Comparison of ENCODE assay signal across 14 cellular contexts in the genomic region with DNA sequence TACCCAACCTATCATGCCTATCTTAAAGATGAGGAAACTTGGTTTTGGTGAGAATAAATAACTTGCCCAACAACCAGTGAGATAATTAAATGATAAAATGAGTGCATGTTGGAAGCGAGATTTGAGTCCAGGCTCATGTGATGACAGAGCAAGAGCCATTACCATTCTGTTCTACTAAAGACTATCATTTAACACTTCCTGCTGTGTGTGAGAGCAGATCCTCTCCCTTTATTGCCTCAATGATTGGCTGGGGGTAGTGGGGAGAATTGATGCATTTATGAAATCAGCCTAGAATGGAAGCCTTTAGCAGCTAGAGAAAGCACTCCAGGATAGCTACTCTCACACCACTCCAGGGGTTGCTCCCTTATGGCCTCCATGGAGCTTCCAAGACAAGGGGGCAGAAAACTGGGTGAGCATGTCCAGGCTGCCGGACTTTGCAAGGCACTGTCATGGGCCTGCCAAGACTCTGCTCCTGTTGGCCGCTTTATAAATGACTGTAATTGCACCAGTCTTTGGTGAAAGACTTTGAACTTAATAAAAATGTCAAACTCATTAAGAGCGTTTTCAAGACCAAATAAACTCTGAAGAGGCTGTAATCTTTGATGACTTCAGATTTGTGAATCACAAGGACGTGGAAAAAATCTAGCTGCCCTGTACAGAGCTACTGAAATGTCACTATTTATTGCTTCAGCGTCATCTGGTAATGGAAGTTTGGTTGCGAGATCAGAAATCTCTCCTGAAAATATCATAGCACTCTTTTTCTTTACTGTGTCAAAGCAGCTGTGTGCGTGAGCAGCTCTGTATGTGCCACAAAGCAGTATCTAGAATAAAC.
"Had no signal": no experiment of that assay in that cellular context is flagged by ENCODE, and none has a peak within 500 bp of the region (broad histone marks: within the 10 kb centered on the region; RNA-seq: fewer than 3 reads in every experiment).

No MANE protein-coding gene starts in this region.

- H3K27ac Mint-ChIP-seq: activated CD4-positive, alpha-beta T cell treated with anti-CD3 and anti-CD28 coated beads, Interleukin-2, amount 10 ng/mL, durations not matched to agents 24 days and 14 days; activated naive CD4-positive, alpha-beta T cell treated with anti-CD3 and anti-CD28 coated beads, Interleukin-2, amount 10 ng/mL, durations not matched to agents 7 days and 5 days; activated T-helper 2 cell treated with anti-CD3 and anti-CD28 coated beads, Interferon-gamma antibody, Interleukin-2, Interleukin-4, amounts not matched to agents 10 μg/mL and 5 μg/mL and 100 μg/mL, durations not matched to agents 14 hours and 24 hours and 36 hours; memory B cell; T-helper 1 cell treated with Interleukin-12 subunit alpha and Interleukin-12 subunit beta and Interleukin-4 antibody, amounts not matched to agents 30 μg/mL and 1 μg/mL, for 36 hours; WTC11 had no signal

- DNase-seq: activated CD4-positive, alpha-beta T cell treated with anti-CD3 and anti-CD28 coated beads, Interleukin-2, amount 10 ng/mL, durations not matched to agents 24 days and 14 days; activated naive CD4-positive, alpha-beta T cell treated with anti-CD3 and anti-CD28 coated beads, Interleukin-2, amount 10 ng/mL, durations not matched to agents 7 days and 5 days; colonic mucosa; glutamatergic neuron; left ventricle myocardium inferior; stimulated activated CD4-positive, alpha-beta T cell treated with anti-CD3 and anti-CD28 coated beads, Interleukin-15, amount 100 ng/mL, for 24 hours; stimulated activated CD4-positive, alpha-beta T cell treated with anti-CD3 and anti-CD28 coated beads, Interleukin-4, amount 100 ng/mL, for 4 hours; stimulated activated naive CD8-positive, alpha-beta T cell treated with anti-CD3 and anti-CD28 coated beads, Interleukin-15, amount 100 ng/mL, for 72 hours had no signal

- H3K4me1 Mint-ChIP-seq: activated CD4-positive, alpha-beta T cell treated with anti-CD3 and anti-CD28 coated beads, Interleukin-2, amount 10 ng/mL, durations not matched to agents 24 days and 14 days; activated naive CD4-positive, alpha-beta T cell treated with anti-CD3 and anti-CD28 coated beads, Interleukin-2, amount 10 ng/mL, durations not matched to agents 7 days and 5 days; memory B cell; stimulated activated naive CD8-positive, alpha-beta T cell treated with anti-CD3 and anti-CD28 coated beads, Interleukin-15, amount 100 ng/mL, for 72 hours had no signal

- H3K27me3 ChIP-seq: colonic mucosa had no signal

- H3K9me3 Mint-ChIP-seq: activated CD4-positive, alpha-beta T cell treated with anti-CD3 and anti-CD28 coated beads, Interleukin-2, amount 10 ng/mL, durations not matched to agents 24 days and 14 days; activated naive CD4-positive, alpha-beta T cell treated with anti-CD3 and anti-CD28 coated beads, Interleukin-2, amount 10 ng/mL, durations not matched to agents 7 days and 5 days; activated T-helper 2 cell treated with anti-CD3 and anti-CD28 coated beads, Interferon-gamma antibody, Interleukin-2, Interleukin-4, amounts not matched to agents 10 μg/mL and 5 μg/mL and 100 μg/mL, durations not matched to agents 14 hours and 24 hours and 36 hours; T-helper 1 cell treated with Interleukin-12 subunit alpha and Interleukin-12 subunit beta and Interleukin-4 antibody, amounts not matched to agents 30 μg/mL and 1 μg/mL, for 36 hours had no signal

- H3K36me3 ChIP-seq: colonic mucosa, left ventricle myocardium inferior had no signal

- H3K9me3 ChIP-seq: colonic mucosa had no signal

- H3K4me3 Mint-ChIP-seq: activated CD4-positive, alpha-beta T cell treated with anti-CD3 and anti-CD28 coated beads, Interleukin-2, amount 10 ng/mL, durations not matched to agents 24 days and 14 days; activated naive CD4-positive, alpha-beta T cell treated with anti-CD3 and anti-CD28 coated beads, Interleukin-2, amount 10 ng/mL, durations not matched to agents 7 days and 5 days; memory B cell; nephron; stimulated activated naive CD8-positive, alpha-beta T cell treated with anti-CD3 and anti-CD28 coated beads, Interleukin-15, amount 100 ng/mL, for 72 hours; T-helper 1 cell treated with Interleukin-12 subunit alpha and Interleukin-12 subunit beta and Interleukin-4 antibody, amounts not matched to agents 30 μg/mL and 1 μg/mL, for 36 hours; WTC11 had no signal

- H3K4me1 ChIP-seq: colonic mucosa had no signal

- H3K4me3 ChIP-seq: colonic mucosa, left ventricle myocardium inferior had no signal

- H3K27ac ChIP-seq: colonic mucosa, left ventricle myocardium inferior had no signal

- ATAC-seq: stimulated activated naive CD8-positive, alpha-beta T cell treated with anti-CD3 and anti-CD28 coated beads, Interleukin-15, amount 100 ng/mL, for 72 hours; WTC11 had no signal

- H3K36me3 Mint-ChIP-seq: activated naive CD4-positive, alpha-beta T cell treated with anti-CD3 and anti-CD28 coated beads, Interleukin-2, amount 10 ng/mL, durations not matched to agents 7 days and 5 days; memory B cell had no signal

- FAIRE-seq: endothelial cell of umbilical vein had no signal
